8 cellular contexts compared by ENCODE assay signal in the genomic region with DNA sequence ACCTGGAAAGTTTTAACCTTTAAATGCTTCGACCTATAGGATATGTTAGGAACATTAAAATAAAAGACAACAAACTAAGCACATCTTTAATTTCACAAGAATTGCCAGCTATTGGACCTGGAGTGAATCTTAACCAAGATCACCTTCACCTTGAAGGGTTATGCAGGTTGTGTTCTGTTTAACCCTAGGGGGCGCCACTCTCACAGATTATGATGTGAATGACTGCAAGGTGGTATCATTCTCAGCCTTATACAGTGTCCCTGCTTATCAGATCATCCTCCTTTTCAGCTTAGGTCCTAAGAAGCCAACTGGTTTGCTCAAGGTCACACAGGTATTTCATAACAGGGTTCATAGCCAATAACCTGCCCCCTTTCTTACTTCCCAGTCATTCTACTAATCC. TPM values are rescaled to one million over a fixed set of nuclear protein-coding genes. Genes with fewer than 3 reads are reported as not detected.
A peak's percentile ranks its signal among the peaks of the same experiment; 100 is the strongest.
DNase-seq lines count a peak whose midpoint lies in the region; ATAC-seq and TF ChIP-seq lines count a peak whose summit lies in the region.

No MANE protein-coding gene starts in this region.

- no peak overlapping the region for H3K4me3 ChIP-seq in GM12864 (ENCODE audit: low read depth, low read length)
- no peak overlapping the region for H3K4me3 ChIP-seq in naive thymus-derived CD4-positive, alpha-beta T cell (ENCODE audit: low read length)

- no peak overlapping the region for H3K27ac ChIP-seq in naive thymus-derived CD4-positive, alpha-beta T cell (ENCODE audit: low read depth, low read length)

- intact Hi-C loops in naive thymus-derived CD4-positive, alpha-beta T cell (cut with micrococcal nuclease): loop anchor here in 1 of 2 donors (1.0 to 2.0 kb wide), 2 partner anchors 23 to 59 kb away; no protein-coding TSS in a partner anchor

- CTCF ChIA-PET in naive thymus-derived CD4-positive, alpha-beta T cell (lab: Charles Lee): interaction anchor here (1.0 kb wide), 1 partner anchor 13 kb away, joined by 3 read pairs; no protein-coding TSS in a partner anchor

- H3K36me3 Mint-ChIP-seq in naive thymus-derived CD4-positive, alpha-beta T cell: peaks cover 0 to 13% (median 0%) of the 10 kb centered on the region in 5 donors

- H3K4me1 ChIP-seq in naive thymus-derived CD4-positive, alpha-beta T cell (ENCODE audit: control insufficient read depth in 2 of 2, insufficient read depth in 2 of 2, low read length in 2 of 2): peaks cover 7 to 12% of the 10 kb centered on the region in 2 donors

- H3K9me3 ChIP-seq in naive thymus-derived CD4-positive, alpha-beta T cell (ENCODE audit: control insufficient read depth in 2 of 3, low read length in 3 of 3): no peaks in the 10 kb centered on the region

- DNase-seq in GM12864 (ENCODE audit: low read depth): no peak
- peak; percentile 24 to 44 for DNase-seq in activated CD4-positive, alpha-beta T cell treated with anti-CD3 and anti-CD28 coated beads for 4 hours
- DNase-seq in naive thymus-derived CD4-positive, alpha-beta T cell: peak in 7 of 9 donors; percentile 7 to 42 (median 30)
- DNase-seq in SKM-1 treated with dmso at 0.1 percent for 144 hours (lab: John Stamatoyannopoulos, UW; ENCODE audit: unreplicated experiment): no peak
- no peak for DNase-seq in GM03348 (ENCODE audit: low spot score)
- DNase-seq in midbrain (lab: John Stamatoyannopoulos, UW): no peak

- peak; percentile 50 for TF ChIP-seq CTCF in GM12864 (IDR thresholded peaks at IDR 0.05; ENCODE audit: low read depth, low read length, missing control alignments)

- H3K27me3 Mint-ChIP-seq in naive thymus-derived CD4-positive, alpha-beta T cell: no peaks in the 10 kb centered on the region

- H3K9me3 Mint-ChIP-seq in naive thymus-derived CD4-positive, alpha-beta T cell: no peaks in the 10 kb centered on the region

- no peaks in the 10 kb centered on the region for H3K27me3 ChIP-seq in naive thymus-derived CD4-positive, alpha-beta T cell (ENCODE audit: control insufficient read depth in 2 of 2, insufficient read depth in 2 of 2, low read length in 2 of 2)

- peaks cover 21 to 58% (median 47%) of the 10 kb centered on the region in 7 donors for H3K4me1 Mint-ChIP-seq in naive thymus-derived CD4-positive, alpha-beta T cell

- peaks cover 0 to 14% (median 0%) of the 10 kb centered on the region in 3 experiments for H3K36me3 ChIP-seq in naive thymus-derived CD4-positive, alpha-beta T cell (ENCODE audit: control insufficient read depth in 2 of 3, insufficient read depth in 3 of 3, low read length in 3 of 3)

- POLR2A ChIA-PET in naive thymus-derived CD4-positive, alpha-beta T cell (lab: Charles Lee): interaction anchor here (0.6 to 1.2 kb wide), 2 partner anchors 16 to 39 kb away, joined by 3 read pairs; no protein-coding TSS in a partner anchor

- peak overlapping the region in 4 of 9 donors; percentile 34 to 91 (median 82) for H3K27ac Mint-ChIP-seq in naive thymus-derived CD4-positive, alpha-beta T cell

- H3K4me3 Mint-ChIP-seq in naive thymus-derived CD4-positive, alpha-beta T cell: peak overlapping the region in 4 of 10 donors; percentile 12 to 59 (median 38)

- ATAC-seq in GM21576 (IDR thresholded peaks at IDR 0.05; ENCODE audit: unreplicated experiment): peak; percentile 50
- peak; percentile 65 for ATAC-seq in naive thymus-derived CD4-positive, alpha-beta T cell
- ATAC-seq in HG02870 (IDR thresholded peaks at IDR 0.05; ENCODE audit: unreplicated experiment): no peak

RNA-seq across cellular contexts. Expression of a gene that starts 23.5 kb away (rescaled TPM):
- 10 to 100 TPM; 31.0 to 46.8 (median 32.4) TPM for total RNA-seq in naive thymus-derived CD4-positive, alpha-beta T cell
- 1 to 10 TPM; 5.9 to 9.2 TPM for polyA plus RNA-seq in naive thymus-derived CD4-positive, alpha-beta T cell

Comparison
In these comparisons a context has a peak if more than half of its experiments do, and no peak if none do; other contexts are left out.
1. DNase-seq: peak in activated CD4-positive, alpha-beta T cell treated with anti-CD3 and anti-CD28 coated beads for 4 hours (2 of 2) and naive thymus-derived CD4-positive, alpha-beta T cell (7 of 9); none in GM12864 (single experiment), SKM-1 treated with dmso at 0.1 percent for 144 hours (single experiment), GM03348 (single experiment) and midbrain (single experiment).